Comparison of ENCODE assay signal across 1 cellular context in the genomic region with DNA sequence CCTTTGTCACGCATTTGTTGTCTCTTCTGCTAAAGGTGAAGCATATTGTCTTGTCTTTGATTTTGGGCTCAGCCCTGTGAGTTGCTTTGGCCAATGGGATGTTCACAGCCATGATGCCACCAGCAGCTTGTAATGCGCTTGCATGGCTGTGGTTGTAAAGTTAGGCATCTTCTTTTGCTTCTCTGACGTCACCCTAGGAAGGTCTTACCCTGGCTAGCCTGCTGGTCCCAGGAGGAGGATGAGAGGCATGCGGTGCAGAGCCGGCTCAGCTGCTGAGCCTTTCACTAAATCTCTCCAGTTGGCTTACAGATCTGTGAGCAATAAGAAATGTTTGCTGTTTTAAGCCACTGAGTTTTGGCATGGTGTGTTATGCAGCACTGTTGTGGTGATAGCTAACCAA.
TF ChIP-seq lines count a peak whose summit lies in the region.

No MANE protein-coding gene starts in this region.

TF ChIP-seq in HepG2, 621 proteins besides CTCF, POLR2A, EP300 and RAD21:
- TF ChIP-seq ATF7 (IDR thresholded peaks at IDR 0.05), result peak; percentile 71
- TF ChIP-seq ATF7 (CRISPR knock-in tag; IDR thresholded peaks at IDR 0.05), result no peak
- TF ChIP-seq, protein P1, sequence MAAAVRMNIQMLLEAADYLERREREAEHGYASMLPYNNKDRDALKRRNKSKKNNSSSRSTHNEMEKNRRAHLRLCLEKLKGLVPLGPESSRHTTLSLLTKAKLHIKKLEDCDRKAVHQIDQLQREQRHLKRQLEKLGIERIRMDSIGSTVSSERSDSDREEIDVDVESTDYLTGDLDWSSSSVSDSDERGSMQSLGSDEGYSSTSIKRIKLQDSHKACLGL (CRISPR knock-in tag; IDR thresholded peaks at IDR 0.05), result no peak
- peak; percentile 93 for TF ChIP-seq CREB1 (IDR thresholded peaks at IDR 0.05)
- TF ChIP-seq CREB1 (CRISPR knock-in tag; IDR thresholded peaks at IDR 0.05), result no peak
- no peak for TF ChIP-seq ZNF607 (CRISPR knock-in tag; IDR thresholded peaks at IDR 0.05; ENCODE audit: borderline replicate concordance)
- TF ChIP-seq U2AF1 (optimal IDR thresholded peaks at IDR 0.05; ENCODE audit: low read depth, low read length), result no peak
